In genomic region chr19:36685835-36686234, GRCh38 we compare ENCODE assay signal across 11 cellular contexts. TPM values are rescaled to one million over a fixed set of nuclear protein-coding genes. Genes with fewer than 3 reads are reported as not detected.
DNase-seq lines count a peak whose midpoint lies in the region; ATAC-seq and TF ChIP-seq lines count a peak whose summit lies in the region.
"Had no signal": no experiment of that assay in that cellular context is flagged by ENCODE, and none has a peak within 500 bp of the region (broad histone marks: within the 10 kb centered on the region; RNA-seq: fewer than 3 reads in every experiment).

No MANE protein-coding gene starts in this region.

- H3K9me2 ChIP-seq in neural cell (ENCODE audit: insufficient read depth, low read length), result no peaks in the 10 kb centered on the region

- peaks cover 0 to 20% (median 17%) of the 10 kb centered on the region in 4 donors for H3K4me1 ChIP-seq in tibial artery

- H3K9ac ChIP-seq in neural cell (ENCODE audit: low read length), result no peak overlapping the region
- H3K9ac ChIP-seq: KMS-11 had no signal

- H3K9me3 Mint-ChIP-seq in T-helper 1 cell treated with Interleukin-12 subunit alpha and Interleukin-12 subunit beta and Interleukin-4 antibody, amounts not matched to agents 30 μg/mL and 1 μg/mL, for 36 hours, result peaks cover 50% of the 10 kb centered on the region
- peaks cover 17% of the 10 kb centered on the region for H3K9me3 Mint-ChIP-seq in activated naive CD8-positive, alpha-beta T cell treated with anti-CD3 and anti-CD28 coated beads, Interleukin-2, amount 10 ng/mL, durations not matched to agents 7 days and 5 days

- TF ChIP-seq EP300 in neural cell (conservative IDR thresholded peaks at IDR 0.05; ENCODE audit: poor library complexity, severe bottlenecking), result no peak

- DNase-seq in T-helper 1 cell (no peak), LNCaP clone FGC (ENCODE audit: low read depth) (no peak), tibial artery (no peak)
- DNase-seq in activated naive CD8-positive, alpha-beta T cell treated with anti-CD3 and anti-CD28 coated beads, Interleukin-2, amount 10 ng/mL, durations not matched to agents 7 days and 5 days, result no peak
- DNase-seq: cortex of kidney, foreskin melanocyte had no signal

- H3F3A ChIP-seq in neural cell (ENCODE audit: insufficient read depth, low read length, poor library complexity, severe bottlenecking), result no peaks in the 10 kb centered on the region

- no peaks in the 10 kb centered on the region for H3K27me3 ChIP-seq in neural cell (ENCODE audit: insufficient read depth, low read depth, low read length)
- H3K27me3 ChIP-seq in tibial artery, result no peaks in the 10 kb centered on the region

- POLR2A ChIA-PET in activated naive CD8-positive, alpha-beta T cell treated with anti-CD3 and anti-CD28 coated beads, Interleukin-2, amount 10 ng/mL, durations not matched to agents 7 days and 5 days (lab: Charles Lee), result interaction anchor here (0.6 to 1.6 kb wide), 4 partner anchors 19 to 183 kb away, joined by 3 to 5 read pairs (median 3); partner anchors contain the start of genes ZNF382, ZNF461 and ZNF850

- TF ChIP-seq RAD21 in neural cell (conservative IDR thresholded peaks at IDR 0.05), result no peak

- no peak overlapping the region for H3K27ac Mint-ChIP-seq in T-helper 1 cell treated with Interleukin-12 subunit alpha and Interleukin-12 subunit beta and Interleukin-4 antibody, amounts not matched to agents 30 μg/mL and 1 μg/mL, for 36 hours
- H3K27ac Mint-ChIP-seq in activated naive CD8-positive, alpha-beta T cell treated with anti-CD3 and anti-CD28 coated beads, Interleukin-2, amount 10 ng/mL, durations not matched to agents 7 days and 5 days, result no peak overlapping the region

- H3K4me2 ChIP-seq in neural cell (ENCODE audit: low read length), result no peak overlapping the region

- H3K27me3 Mint-ChIP-seq in T-helper 1 cell treated with Interleukin-12 subunit alpha and Interleukin-12 subunit beta and Interleukin-4 antibody, amounts not matched to agents 30 μg/mL and 1 μg/mL, for 36 hours (ENCODE audit: low read depth), result peaks cover 4% of the 10 kb centered on the region
- no peaks in the 10 kb centered on the region for H3K27me3 Mint-ChIP-seq in activated naive CD8-positive, alpha-beta T cell treated with anti-CD3 and anti-CD28 coated beads, Interleukin-2, amount 10 ng/mL, durations not matched to agents 7 days and 5 days

- H3K36me3 Mint-ChIP-seq in T-helper 1 cell treated with Interleukin-12 subunit alpha and Interleukin-12 subunit beta and Interleukin-4 antibody, amounts not matched to agents 30 μg/mL and 1 μg/mL, for 36 hours (ENCODE audit: low read depth), result peaks cover 55% of the 10 kb centered on the region
- H3K36me3 Mint-ChIP-seq in activated naive CD8-positive, alpha-beta T cell treated with anti-CD3 and anti-CD28 coated beads, Interleukin-2, amount 10 ng/mL, durations not matched to agents 7 days and 5 days, result peaks cover 60% of the 10 kb centered on the region

- peaks cover 31% of the 10 kb centered on the region for H3K4me1 Mint-ChIP-seq in T-helper 1 cell treated with Interleukin-12 subunit alpha and Interleukin-12 subunit beta and Interleukin-4 antibody, amounts not matched to agents 30 μg/mL and 1 μg/mL, for 36 hours (ENCODE audit: low read depth)
- peaks cover 22% of the 10 kb centered on the region for H3K4me1 Mint-ChIP-seq in activated naive CD8-positive, alpha-beta T cell treated with anti-CD3 and anti-CD28 coated beads, Interleukin-2, amount 10 ng/mL, durations not matched to agents 7 days and 5 days

- no peak for TF ChIP-seq CTCF in LNCaP clone FGC (IDR thresholded peaks at IDR 0.05; ENCODE audit: control insufficient read depth, extremely low read depth, insufficient read depth)
- TF ChIP-seq CTCF in neural cell (IDR thresholded peaks at IDR 0.05; ENCODE audit: poor library complexity, severe bottlenecking), result no peak
- TF ChIP-seq CTCF in tibial artery (IDR thresholded peaks at IDR 0.05), result no peak

- H4K20me1 ChIP-seq in neural cell (ENCODE audit: insufficient read depth), result no peaks in the 10 kb centered on the region

- no peak overlapping the region for H2AFZ ChIP-seq in neural cell (ENCODE audit: low read depth, low read length)

- peaks cover 24% of the 10 kb centered on the region for H3K79me2 ChIP-seq in neural cell (replicated peaks; ENCODE audit: insufficient read depth, low read length)

- intact Hi-C loops in tibial artery (cut with DNase I; ENCODE audit: low total_unique reads), result no loop called here

- H3K9me3 ChIP-seq in neural cell (ENCODE audit: low read length) (no peaks in the 10 kb centered on the region), tibial artery (peaks cover 0 to 8% (median 0%) of the 10 kb centered on the region in 3 donors)

- H3K36me3 ChIP-seq in neural cell (ENCODE audit: insufficient read depth, low read length) (peaks cover 8% of the 10 kb centered on the region), tibial artery (peaks cover 18 to 37% (median 26%) of the 10 kb centered on the region in 3 donors)

- H3K27ac ChIP-seq in neural cell (ENCODE audit: low read length) (no peak overlapping the region), tibial artery (no peak overlapping the region)
- H3K27ac ChIP-seq: KMS-11 had no signal

- H3K4me3 ChIP-seq in LNCaP clone FGC (ENCODE audit: low read depth, low read length) (peak overlapping the region; percentile 99), neural cell (ENCODE audit: low read length) (peak overlapping the region; percentile 99), tibial artery (peak overlapping the region in 1 of 2 donors; percentile 73)

- no peak for ATAC-seq in activated naive CD8-positive, alpha-beta T cell treated with anti-CD3 and anti-CD28 coated beads, Interleukin-2, amount 10 ng/mL, durations not matched to agents 7 days and 5 days (ENCODE audit: low read depth)
- ATAC-seq in HG02678 (IDR thresholded peaks at IDR 0.05; ENCODE audit: unreplicated experiment) (no peak), GM18870 (IDR thresholded peaks at IDR 0.05; ENCODE audit: unreplicated experiment) (no peak)

- H3K4me3 Mint-ChIP-seq in T-helper 1 cell treated with Interleukin-12 subunit alpha and Interleukin-12 subunit beta and Interleukin-4 antibody, amounts not matched to agents 30 μg/mL and 1 μg/mL, for 36 hours, result peak overlapping the region; percentile 97
- peak overlapping the region; percentile 99 for H3K4me3 Mint-ChIP-seq in activated naive CD8-positive, alpha-beta T cell treated with anti-CD3 and anti-CD28 coated beads, Interleukin-2, amount 10 ng/mL, durations not matched to agents 7 days and 5 days

TF ChIP-seq in neural cell, 6 proteins besides CTCF, POLR2A, EP300 and RAD21:
- TF ChIP-seq TAF1 (IDR thresholded peaks at IDR 0.05; ENCODE audit: low read depth), result no peak
- TF ChIP-seq MXI1 (conservative IDR thresholded peaks at IDR 0.05; ENCODE audit: poor library complexity, severe bottlenecking), result no peak
- no peak for TF ChIP-seq REST (IDR thresholded peaks at IDR 0.05; ENCODE audit: borderline replicate concordance)
- no peak for TF ChIP-seq POLR2AphosphoS5 (IDR thresholded peaks at IDR 0.05)
- no peak for TF ChIP-seq EZH2 (IDR thresholded peaks at IDR 0.05; ENCODE audit: borderline replicate concordance, insufficient read depth, low read length, poor library complexity, severe bottlenecking)
TF ChIP-seq in neural cell: peak in this region for 0.

RNA-seq across cellular contexts. Expression of gene ZNF567, which starts 1.6 kb away (rescaled TPM):
- total RNA-seq in activated naive CD8-positive, alpha-beta T cell treated with anti-CD3 and anti-CD28 coated beads, Interleukin-2, amount 10 ng/mL, durations not matched to agents 7 days and 5 days, result 10 to 100 TPM; 13.6 to 15.5 TPM
- polyA plus RNA-seq in neural cell, result 18.4 and 20.8 TPM in 2 replicates
- 27.6 and 30.2 TPM in 2 replicates for polyA minus RNA-seq in neural cell

RNA-seq across cellular contexts. Expression of gene ZNF461, which starts 19.2 kb away (rescaled TPM):
- total RNA-seq in activated naive CD8-positive, alpha-beta T cell treated with anti-CD3 and anti-CD28 coated beads, Interleukin-2, amount 10 ng/mL, durations not matched to agents 7 days and 5 days, result 10 to 100 TPM; 11.5 to 13.8 TPM
- 28.1 and 32.4 TPM in 2 replicates for polyA plus RNA-seq in neural cell
- 38.2 and 47.9 TPM in 2 replicates for polyA minus RNA-seq in neural cell
